8 cellular contexts compared by ENCODE assay signal in genomic region chr17:50908860-50909764, GRCh38. TPM values are rescaled to one million over a fixed set of nuclear protein-coding genes. Genes with fewer than 3 reads are reported as not detected.
DNase-seq lines count a peak whose midpoint lies in the region; ATAC-seq and TF ChIP-seq lines count a peak whose summit lies in the region.

No MANE protein-coding gene starts in this region.

- peaks cover 64% of the 10 kb centered on the region for H3K4me1 Mint-ChIP-seq in activated naive CD4-positive, alpha-beta T cell treated with anti-CD3 and anti-CD28 coated beads, Interleukin-2, amount 50 U/mL, for 24 hours

- H3K4me3 Mint-ChIP-seq in activated naive CD4-positive, alpha-beta T cell treated with anti-CD3 and anti-CD28 coated beads, Interleukin-2, amount 50 U/mL, for 24 hours, result peak overlapping the region; percentile 36

- H3K27ac Mint-ChIP-seq in activated naive CD4-positive, alpha-beta T cell treated with anti-CD3 and anti-CD28 coated beads, Interleukin-2, amount 50 U/mL, for 24 hours, result peak overlapping the region; percentile 88

- H3K4me3 ChIP-seq in liver (ENCODE audit: low read depth in 1 of 3, low read length in 3 of 3), result peak overlapping the region; percentile 16 to 58 (median 56)

- peak; percentile 71 to 80 for TF ChIP-seq RAD21 in liver (IDR thresholded peaks at IDR 0.05)

- no peaks in the 10 kb centered on the region for H3K27me3 ChIP-seq in liver (ENCODE audit: control insufficient read depth in 4 of 4, insufficient read depth in 4 of 4, low read length in 3 of 4)

- H3K36me3 ChIP-seq in liver (ENCODE audit: control insufficient read depth in 4 of 4, insufficient read depth in 3 of 4, low read depth in 1 of 4, low read length in 3 of 4), result no peaks in the 10 kb centered on the region

- ATAC-seq in GM21423 (IDR thresholded peaks at IDR 0.05; ENCODE audit: unreplicated experiment) (no peak), GM18870 (IDR thresholded peaks at IDR 0.05; ENCODE audit: unreplicated experiment) (no peak)

- 37% methylated on average over 16 of the region's 16 CpGs for WGBS in liver

- CTCF ChIA-PET in GM10248 (lab: Yijun Ruan, JAX), result interaction anchor here (1.0 to 1.5 kb wide), 4 partner anchors 9 to 57 kb away, joined by 3 read pairs; partner anchors contain the start of gene TOB1

- peaks cover 14 to 73% (median 51%) of the 10 kb centered on the region in 4 donors for H3K4me1 ChIP-seq in liver (ENCODE audit: control insufficient read depth in 4 of 4, insufficient read depth in 4 of 4, low read length in 3 of 4)

- H3K9me3 Mint-ChIP-seq in activated naive CD4-positive, alpha-beta T cell treated with anti-CD3 and anti-CD28 coated beads, Interleukin-2, amount 50 U/mL, for 24 hours, result no peaks in the 10 kb centered on the region

- no peaks in the 10 kb centered on the region for H3K27me3 Mint-ChIP-seq in activated naive CD4-positive, alpha-beta T cell treated with anti-CD3 and anti-CD28 coated beads, Interleukin-2, amount 50 U/mL, for 24 hours

- peak overlapping the region; percentile 81 to 83 for H3K9ac ChIP-seq in liver (ENCODE audit: low read depth in 1 of 2, low read length in 2 of 2)

- H3K36me3 Mint-ChIP-seq in activated naive CD4-positive, alpha-beta T cell treated with anti-CD3 and anti-CD28 coated beads, Interleukin-2, amount 50 U/mL, for 24 hours, result no peaks in the 10 kb centered on the region

- peak; percentile 43 for DNase-seq in stimulated activated CD4-positive, alpha-beta T cell treated with anti-CD3 and anti-CD28 coated beads, Interleukin-1b, Interleukin-23, amount 100 ng/mL, for 48 hours
- DNase-seq in stimulated activated CD4-positive, alpha-beta T cell treated with anti-CD3 and anti-CD28 coated beads, Interleukin-2, amount 100 ng/mL, for 48 hours, result no peak
- DNase-seq in GM10248 (ENCODE audit: extremely low spot score) (no peak), HCEC 1CT (no peak)

- H3K27ac ChIP-seq in liver (ENCODE audit: low read depth in 1 of 2, low read length in 2 of 2), result peak overlapping the region; percentile 90 to 98

- no peaks in the 10 kb centered on the region for H3K9me3 ChIP-seq in liver (ENCODE audit: control insufficient read depth in 4 of 4, low read length in 3 of 4)

- TF ChIP-seq CTCF in liver (IDR thresholded peaks at IDR 0.05; ENCODE audit: low read depth, low read length, missing input control) (peak; percentile 45), GM10248 (IDR thresholded peaks at IDR 0.05; ENCODE audit: control extremely low read depth, extremely low read depth, low read depth, missing control alignments) (no peak)

- POLR2A ChIA-PET in GM10248 (lab: Yijun Ruan, JAX), result interaction anchor here (1.0 kb wide), 1 partner anchor 43 kb away, joined by 3 read pairs; the partner anchor contains the start of gene TOB1

TF ChIP-seq in liver, 16 proteins besides CTCF, POLR2A, EP300 and RAD21:
- peak; percentile 65 for TF ChIP-seq TAF1 (conservative IDR thresholded peaks at IDR 0.05)
- peak; percentile 89 for TF ChIP-seq ATF3 (IDR thresholded peaks at IDR 0.05)
- TF ChIP-seq SP1 (IDR thresholded peaks at IDR 0.05), result peak; percentile 100
- peak; percentile 97 for TF ChIP-seq NR2F2 (IDR thresholded peaks at IDR 0.05)
- TF ChIP-seq FOXA1 (IDR thresholded peaks at IDR 0.05), result peak; percentile 91
- peak in 1 of 2 donors; percentile 35 for TF ChIP-seq GABPA (IDR thresholded peaks at IDR 0.05 in 1 of 2, conservative IDR thresholded peaks at IDR 0.05 in 1 of 2)
- TF ChIP-seq YY1 (IDR thresholded peaks at IDR 0.05), result peak; percentile 95
- peak; percentile 81 to 90 for TF ChIP-seq JUND (IDR thresholded peaks at IDR 0.05)
- TF ChIP-seq HNF4G (IDR thresholded peaks at IDR 0.05), result peak; percentile 82
- peak; percentile 50 to 90 for TF ChIP-seq EGR1 (IDR thresholded peaks at IDR 0.05; ENCODE audit: low read depth in 2 of 2)
- peak; percentile 98 for TF ChIP-seq MAX (IDR thresholded peaks at IDR 0.05)
- TF ChIP-seq RXRA (IDR thresholded peaks at IDR 0.05), result peak; percentile 100
- TF ChIP-seq HNF4A (conservative IDR thresholded peaks at IDR 0.05), result peak; percentile 91 to 95
- TF ChIP-seq REST (IDR thresholded peaks at IDR 0.05), result peak; percentile 91
- peak; percentile 76 for TF ChIP-seq FOXA2 (IDR thresholded peaks at IDR 0.05)
- peak; percentile 96 for TF ChIP-seq ZBTB33 (IDR thresholded peaks at IDR 0.05)

RNA-seq across cellular contexts. Expression of gene TOB1, which starts 43.0 kb away (rescaled TPM):
- 10 to 100 TPM; 10.2 to 28.0 TPM for total RNA-seq in liver
- 100 to 1,000 TPM in 1 of 2 donors, 10 to 100 TPM in 1; 47.5 to 132 TPM for polyA plus RNA-seq in liver
